In genomic region chr2:218322756-218323525, GRCh38 we compare ENCODE assay signal across 1 cellular context.
A peak's percentile ranks its signal among the peaks of the same experiment; 100 is the strongest.
TF ChIP-seq lines count a peak whose summit lies in the region.

No MANE protein-coding gene starts in this region.

TF ChIP-seq in K562, 482 proteins besides CTCF, POLR2A, EP300 and RAD21 (continues in another document):
- TF ChIP-seq, protein P1, sequence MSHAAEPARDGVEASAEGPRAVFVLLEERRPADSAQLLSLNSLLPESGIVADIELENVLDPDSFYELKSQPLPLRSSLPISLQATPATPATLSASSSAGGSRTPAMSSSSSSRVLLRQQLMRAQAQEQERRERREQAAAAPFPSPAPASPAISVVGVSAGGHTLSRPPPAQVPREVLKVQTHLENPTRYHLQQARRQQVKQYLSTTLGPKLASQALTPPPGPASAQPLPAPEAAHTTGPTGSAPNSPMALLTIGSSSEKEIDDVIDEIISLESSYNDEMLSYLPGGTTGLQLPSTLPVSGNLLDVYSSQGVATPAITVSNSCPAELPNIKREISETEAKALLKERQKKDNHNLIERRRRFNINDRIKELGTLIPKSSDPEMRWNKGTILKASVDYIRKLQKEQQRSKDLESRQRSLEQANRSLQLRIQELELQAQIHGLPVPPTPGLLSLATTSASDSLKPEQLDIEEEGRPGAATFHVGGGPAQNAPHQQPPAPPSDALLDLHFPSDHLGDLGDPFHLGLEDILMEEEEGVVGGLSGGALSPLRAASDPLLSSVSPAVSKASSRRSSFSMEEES (CRISPR knock-in tag; IDR thresholded peaks at IDR 0.05), result no peak
- TF ChIP-seq ZNF586 (CRISPR knock-in tag; conservative IDR thresholded peaks at IDR 0.05) (no peak), THRB (CRISPR knock-in tag; conservative IDR thresholded peaks at IDR 0.05) (no peak), CCNT2 (IDR thresholded peaks at IDR 0.05; ENCODE audit: borderline replicate concordance, extremely low read depth, insufficient read length, low read depth, low read length) (peak; percentile 79), MXI1 (IDR thresholded peaks at IDR 0.05; ENCODE audit: low read depth, low read length) (peak; percentile 22; the same call in 1 of the 2 replicates), SETDB1 (IDR thresholded peaks at IDR 0.05; ENCODE audit: low read length) (no peak), ZNF511 (CRISPR knock-in tag; IDR thresholded peaks at IDR 0.05) (0 out of 2 replicates have a peak, but pooled peaks have one; percentile 25), RBM25 (IDR thresholded peaks at IDR 0.05; ENCODE audit: low read depth, low read length, severe bottlenecking) (no peak), STAT6 (CRISPR knock-in tag; IDR thresholded peaks at IDR 0.05) (no peak), IFI16 (CRISPR knock-in tag; IDR thresholded peaks at IDR 0.05) (no peak), NELFE (IDR thresholded peaks at IDR 0.05; ENCODE audit: insufficient read depth, insufficient read length) (no peak), DIDO1 (tag; IDR thresholded peaks at IDR 0.05; ENCODE audit: low read depth) (no peak), NCOA6 (IDR thresholded peaks at IDR 0.05) (no peak), TSHZ1 (CRISPR knock-in tag; IDR thresholded peaks at IDR 0.05) (no peak), MED1 (CRISPR knock-in tag; IDR thresholded peaks at IDR 0.05; ENCODE audit: borderline replicate concordance) (no peak), ZNF316 (IDR thresholded peaks at IDR 0.05) (no peak), ARID4B (CRISPR knock-in tag; IDR thresholded peaks at IDR 0.05) (0 out of 2 replicates have a peak, but pooled peaks have one; percentile 9), CSDE1 (IDR thresholded peaks at IDR 0.05) (peak in 1 of 2 experiments; percentile 77; a peak in 2 of 4 replicates), FOXJ2 (tag; IDR thresholded peaks at IDR 0.05) (0 out of 2 replicates have a peak, but pooled peaks have one; percentile 17), HDAC8 (tag; IDR thresholded peaks at IDR 0.05) (no peak), SMARCC2 (IDR thresholded peaks at IDR 0.05; ENCODE audit: low read depth) (no peak), YY1 (IDR thresholded peaks at IDR 0.05; ENCODE audit: borderline replicate concordance in 1 of 3, control insufficient read depth in 1 of 3, extremely low read depth in 1 of 3, insufficient read depth in 3 of 3, insufficient read length in 1 of 3, insufficient replicate concordance in 2 of 3, low read depth in 1 of 3, low read length in 2 of 3) (peak in 2 of 3 experiments; percentile 14 to 33), L3MBTL2 (IDR thresholded peaks at IDR 0.05) (peak; percentile 22; the same call in 1 of the 2 replicates)
- TF ChIP-seq, protein P2, sequence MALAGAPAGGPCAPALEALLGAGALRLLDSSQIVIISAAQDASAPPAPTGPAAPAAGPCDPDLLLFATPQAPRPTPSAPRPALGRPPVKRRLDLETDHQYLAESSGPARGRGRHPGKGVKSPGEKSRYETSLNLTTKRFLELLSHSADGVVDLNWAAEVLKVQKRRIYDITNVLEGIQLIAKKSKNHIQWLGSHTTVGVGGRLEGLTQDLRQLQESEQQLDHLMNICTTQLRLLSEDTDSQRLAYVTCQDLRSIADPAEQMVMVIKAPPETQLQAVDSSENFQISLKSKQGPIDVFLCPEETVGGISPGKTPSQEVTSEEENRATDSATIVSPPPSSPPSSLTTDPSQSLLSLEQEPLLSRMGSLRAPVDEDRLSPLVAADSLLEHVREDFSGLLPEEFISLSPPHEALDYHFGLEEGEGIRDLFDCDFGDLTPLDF (CRISPR knock-in tag; IDR thresholded peaks at IDR 0.05), result no peak
- TF ChIP-seq, protein P3, sequence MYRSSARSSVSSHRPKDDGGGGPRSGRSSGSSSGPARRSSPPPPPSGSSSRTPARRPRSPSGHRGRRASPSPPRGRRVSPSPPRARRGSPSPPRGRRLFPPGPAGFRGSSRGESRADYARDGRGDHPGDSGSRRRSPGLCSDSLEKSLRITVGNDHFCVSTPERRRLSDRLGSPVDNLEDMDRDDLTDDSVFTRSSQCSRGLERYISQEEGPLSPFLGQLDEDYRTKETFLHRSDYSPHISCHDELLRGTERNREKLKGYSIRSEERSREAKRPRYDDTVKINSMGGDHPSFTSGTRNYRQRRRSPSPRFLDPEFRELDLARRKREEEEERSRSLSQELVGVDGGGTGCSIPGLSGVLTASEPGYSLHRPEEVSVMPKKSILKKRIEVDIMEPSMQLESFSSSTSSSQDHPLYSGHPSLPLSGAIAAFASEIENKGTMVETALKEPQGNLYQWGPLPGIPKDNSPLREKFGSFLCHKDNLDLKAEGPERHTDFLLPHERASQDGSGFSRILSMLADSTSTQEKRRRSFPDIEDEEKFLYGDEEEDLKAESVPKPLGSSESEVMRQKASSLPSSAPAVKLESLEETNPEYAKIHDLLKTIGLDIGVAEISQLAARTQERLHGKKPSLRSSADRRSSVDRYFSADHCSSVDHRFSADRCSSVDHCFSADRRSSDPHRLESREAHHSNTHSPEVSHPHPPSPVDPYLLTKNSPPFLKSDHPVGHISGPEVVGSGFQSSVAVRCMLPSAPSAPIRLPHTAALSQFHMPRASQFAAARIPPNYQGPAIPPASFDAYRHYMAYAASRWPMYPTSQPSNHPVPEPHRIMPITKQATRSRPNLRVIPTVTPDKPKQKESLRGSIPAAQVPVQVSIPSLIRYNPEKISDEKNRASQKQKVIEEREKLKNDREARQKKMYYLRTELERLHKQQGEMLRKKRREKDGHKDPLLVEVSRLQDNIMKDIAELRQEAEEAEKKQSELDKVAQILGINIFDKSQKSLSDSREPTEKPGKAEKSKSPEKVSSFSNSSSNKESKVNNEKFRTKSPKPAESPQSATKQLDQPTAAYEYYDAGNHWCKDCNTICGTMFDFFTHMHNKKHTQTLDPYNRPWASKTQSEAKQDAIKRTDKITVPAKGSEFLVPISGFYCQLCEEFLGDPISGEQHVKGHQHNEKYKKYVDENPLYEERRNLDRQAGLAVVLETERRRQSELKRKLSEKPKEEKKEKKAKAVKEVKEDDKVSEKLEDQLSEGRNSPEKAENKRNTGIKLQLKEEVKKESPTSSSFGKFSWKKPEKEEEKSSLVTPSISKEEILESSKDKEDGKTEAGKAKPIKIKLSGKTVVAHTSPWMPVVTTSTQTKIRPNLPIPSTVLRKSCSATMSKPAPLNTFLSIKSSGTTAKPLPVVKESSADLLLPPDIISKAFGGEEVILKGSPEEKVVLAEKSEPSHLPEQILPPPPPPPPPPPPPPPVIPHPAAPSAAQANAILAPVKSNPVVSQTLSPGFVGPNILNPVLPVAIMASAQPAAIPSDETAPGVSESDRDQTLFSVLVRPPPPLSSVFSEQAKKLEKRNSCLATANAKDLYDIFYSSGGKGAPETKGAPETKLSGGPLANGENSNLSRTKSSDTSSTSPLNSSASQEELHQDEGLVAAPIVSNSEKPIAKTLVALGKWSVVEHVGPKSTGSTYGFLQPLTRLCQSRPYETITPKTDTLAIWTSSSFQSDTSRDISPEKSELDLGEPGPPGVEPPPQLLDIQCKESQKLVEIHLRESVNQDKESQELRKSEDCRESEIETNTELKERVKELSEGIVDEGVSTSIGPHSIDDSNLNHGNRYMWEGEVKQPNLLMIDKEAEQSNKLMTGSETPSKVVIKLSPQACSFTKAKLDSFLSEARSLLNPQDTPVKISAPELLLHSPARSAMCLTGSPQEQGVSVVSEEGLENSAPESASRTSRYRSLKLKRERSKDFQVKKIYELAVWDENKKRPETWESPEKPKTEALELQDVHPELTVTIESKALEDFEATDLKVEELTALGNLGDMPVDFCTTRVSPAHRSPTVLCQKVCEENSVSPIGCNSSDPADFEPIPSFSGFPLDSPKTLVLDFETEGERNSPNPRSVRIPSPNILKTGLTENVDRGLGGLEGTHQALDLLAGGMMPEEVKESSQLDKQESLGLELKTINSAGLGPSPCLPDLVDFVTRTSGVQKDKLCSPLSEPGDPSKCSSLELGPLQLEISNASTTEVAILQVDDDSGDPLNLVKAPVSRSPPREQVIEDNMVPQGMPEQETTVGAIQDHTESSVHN (IDR thresholded peaks at IDR 0.05; ENCODE audit: borderline replicate concordance in 1 of 2, low read depth in 1 of 2), result no peak
